9 cellular contexts compared by ENCODE assay signal in the genomic region with DNA sequence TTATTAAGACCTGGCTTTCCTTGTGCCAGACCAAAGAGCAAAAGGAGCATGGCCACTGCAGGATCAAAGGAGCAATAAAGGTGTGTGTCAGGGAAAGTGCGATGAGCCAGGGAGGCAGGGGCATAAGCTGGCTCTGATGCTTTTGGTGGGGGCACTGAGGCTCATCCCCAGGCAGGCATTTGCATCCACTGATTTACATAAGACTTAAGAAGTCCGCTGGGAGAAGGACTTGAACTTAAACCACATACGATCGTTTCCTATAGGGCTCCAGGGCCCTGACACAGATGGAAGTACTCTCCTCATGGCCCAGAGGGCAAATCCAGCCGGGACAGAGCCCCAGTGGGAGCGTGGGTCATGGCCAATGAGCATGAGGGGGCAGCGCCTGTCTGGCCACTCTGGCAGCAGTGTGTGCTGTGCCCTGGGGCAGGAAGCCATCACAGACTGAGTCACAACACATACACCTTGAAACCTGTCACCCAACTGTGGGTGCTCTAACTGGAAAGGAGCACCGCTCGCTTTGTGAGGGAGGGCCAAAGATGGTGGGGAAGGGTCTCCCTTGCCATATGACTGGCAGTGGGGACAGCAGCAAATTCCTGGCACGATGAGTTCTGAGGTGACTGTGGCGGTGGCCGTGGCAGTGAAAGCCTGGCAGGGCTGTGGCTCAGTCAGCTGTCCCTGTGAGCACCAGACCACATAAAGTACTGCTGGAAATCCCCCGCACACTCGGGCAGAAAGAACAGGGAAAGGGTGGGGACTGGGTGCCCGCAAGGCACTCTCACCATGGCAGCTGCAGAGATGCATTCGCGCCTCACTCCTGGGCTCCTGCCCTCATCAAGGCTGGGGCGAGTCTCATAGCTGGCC.
DNase-seq lines count a peak whose midpoint lies in the region; ATAC-seq and TF ChIP-seq lines count a peak whose summit lies in the region.
"Had no signal": no experiment of that assay in that cellular context is flagged by ENCODE, and none has a peak within 500 bp of the region (broad histone marks: within the 10 kb centered on the region; RNA-seq: fewer than 3 reads in every experiment).

No MANE protein-coding gene starts in this region.

- no peaks in the 10 kb centered on the region for H3K36me3 ChIP-seq in smooth muscle cell (ENCODE audit: low read depth)

- no peak for TF ChIP-seq CTCF in smooth muscle cell (IDR thresholded peaks at IDR 0.05; ENCODE audit: borderline replicate concordance, insufficient read depth, poor library complexity, severe bottlenecking)

- no peaks in the 10 kb centered on the region for H3K4me1 ChIP-seq in smooth muscle cell (ENCODE audit: low read depth)

- no peaks in the 10 kb centered on the region for H4K20me1 ChIP-seq in smooth muscle cell (ENCODE audit: low read depth)

- peak; percentile 90 for ATAC-seq in GM18511 (IDR thresholded peaks at IDR 0.05; ENCODE audit: unreplicated experiment)
- peak; percentile 70 for ATAC-seq in GM21360 (IDR thresholded peaks at IDR 0.05; ENCODE audit: unreplicated experiment)
- ATAC-seq in HG03432 (IDR thresholded peaks at IDR 0.05; ENCODE audit: unreplicated experiment): peak; percentile 90
- ATAC-seq: activated CD8-positive, alpha-beta memory T cell treated with anti-CD3 and anti-CD28 coated beads, Interleukin-2, amount 10 ng/mL, durations not matched to agents 7 days and 5 days had no signal

- no peaks in the 10 kb centered on the region for H3F3A ChIP-seq in smooth muscle cell (ENCODE audit: low read depth)

- no peak overlapping the region for H3K4me3 ChIP-seq in smooth muscle cell

- no peak overlapping the region for H3K9ac ChIP-seq in smooth muscle cell (ENCODE audit: low read depth)

- H3K9me3 ChIP-seq in smooth muscle cell (replicated peaks; ENCODE audit: low read depth): no peaks in the 10 kb centered on the region

- 81% methylated on average over 18 of the region's 18 CpGs for WGBS in smooth muscle cell (ENCODE audit: low lambda C conversion rate)

- no peaks in the 10 kb centered on the region for H3K27me3 ChIP-seq in smooth muscle cell (ENCODE audit: low read depth)

- no peaks in the 10 kb centered on the region for H3K79me2 ChIP-seq in smooth muscle cell (ENCODE audit: low read depth)

- no peak overlapping the region for H3K4me2 ChIP-seq in smooth muscle cell

- H3K27ac ChIP-seq in smooth muscle cell (ENCODE audit: low read depth): no peak overlapping the region

- no peak overlapping the region for H2AFZ ChIP-seq in smooth muscle cell (ENCODE audit: low read depth)

- DNase-seq in islet precursor cell: peak; percentile 73
- no peak for DNase-seq in smooth muscle cell (lab: John Stamatoyannopoulos, UW; ENCODE audit: unreplicated experiment)
- DNase-seq in NCI-H774 (lab: John Stamatoyannopoulos, UW): no peak
- DNase-seq in NCI-H524 treated with DMSO at 0.1 percent for 48 hours (lab: John Stamatoyannopoulos, UW): no peak
- DNase-seq in DMS114 treated with DMSO at 0.1 percent for 48 hours (lab: John Stamatoyannopoulos, UW; ENCODE audit: unreplicated experiment): no peak
- DNase-seq: activated CD8-positive, alpha-beta memory T cell treated with anti-CD3 and anti-CD28 coated beads, Interleukin-2, amount 10 ng/mL, durations not matched to agents 7 days and 5 days had no signal
